ENCODE assay signal across 18 cellular contexts in the genomic region with DNA sequence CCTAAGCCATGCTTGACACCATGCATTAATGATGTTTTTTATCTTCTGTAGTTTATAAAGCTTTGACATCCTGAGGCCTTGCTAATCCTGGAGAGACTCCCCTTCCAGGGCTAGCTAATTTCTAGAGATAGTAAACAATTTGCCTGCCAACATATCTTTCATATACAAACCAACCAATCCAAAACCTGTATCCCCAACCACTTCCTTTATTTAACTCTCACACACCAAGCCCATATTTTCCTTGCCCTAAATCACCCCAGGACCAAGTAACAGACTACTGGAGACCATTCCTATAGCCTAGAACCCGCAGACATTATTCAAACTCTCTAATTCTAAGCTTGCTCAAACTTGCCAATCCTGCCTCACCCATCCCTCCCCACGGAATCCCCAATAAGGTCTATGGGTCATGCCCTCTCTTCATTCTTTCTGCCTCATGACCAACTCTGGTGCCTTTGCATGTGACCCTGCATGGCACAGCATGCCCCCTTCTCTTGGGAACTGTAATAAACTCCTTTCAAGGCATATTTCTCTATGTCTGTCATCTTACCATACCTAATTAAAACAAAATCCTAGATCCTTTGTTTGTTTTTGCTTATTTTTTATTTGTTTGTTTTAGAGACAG.
DNase-seq lines count a peak whose midpoint lies in the region; FAIRE-seq and TF ChIP-seq lines count a peak whose summit lies in the region.
"Had no signal": no experiment of that assay in that cellular context is flagged by ENCODE, and none has a peak within 500 bp of the region (broad histone marks: within the 10 kb centered on the region; RNA-seq: fewer than 3 reads in every experiment).

No MANE protein-coding gene starts in this region.

- no peak overlapping the region for H3K4me3 ChIP-seq in endothelial cell of umbilical vein (replicated peaks in 1 of 3; ENCODE audit: insufficient read depth in 1 of 3, low read depth in 1 of 3, low read length in 3 of 3)
- H3K4me3 ChIP-seq: gastrocnemius medialis, HAP-1, K562, vagina had no signal

- no peak overlapping the region for H3K4me3 Mint-ChIP-seq in progenitor cell of endocrine pancreas (ENCODE audit: low read depth)
- H3K4me3 Mint-ChIP-seq: activated CD4-positive, alpha-beta T cell treated with anti-CD3 and anti-CD28 coated beads for 36 hours had no signal

- no peak for TF ChIP-seq CTCF in endothelial cell of umbilical vein (IDR thresholded peaks at IDR 0.05; ENCODE audit: extremely low read depth in 1 of 2, insufficient read depth in 1 of 2, low read depth in 1 of 2, low read length in 2 of 2)
- TF ChIP-seq CTCF in progenitor cell of endocrine pancreas (IDR thresholded peaks at IDR 0.05; ENCODE audit: unreplicated experiment), result no peak

- H3K36me3 ChIP-seq in endothelial cell of umbilical vein (ENCODE audit: control insufficient read depth in 2 of 2, extremely low read depth in 1 of 2, insufficient read depth in 2 of 2, low read length in 2 of 2), result no peaks in the 10 kb centered on the region
- H3K36me3 ChIP-seq: gastrocnemius medialis, HAP-1, vagina had no signal

- TF ChIP-seq POLR2A in endothelial cell of umbilical vein (IDR thresholded peaks at IDR 0.05; ENCODE audit: low read depth, low read length), result no peak

- DNase-seq in EL (peak; percentile 19), NCI-H226 (peak; percentile 8), endothelial cell of umbilical vein (ENCODE audit: low read depth, low spot score) (no peak), progenitor cell of endocrine pancreas (ENCODE audit: low spot score, unreplicated experiment) (no peak), DMS53 (lab: John Stamatoyannopoulos, UW) (no peak), cerebellar nuclear complex (lab: John Stamatoyannopoulos, UW) (no peak), mesenteric fat pad (ENCODE audit: low spot score) (no peak)
- DNase-seq: activated CD4-positive, alpha-beta T cell treated with anti-CD3 and anti-CD28 coated beads for 36 hours; amniotic stem cell; NCI-H2171 treated with DMSO at 0.1 percent for 48 hours; stimulated activated CD4-positive, alpha-beta T cell treated with anti-CD3 and anti-CD28 coated beads, Interleukin-2, amount 100 ng/mL, for 24 hours had no signal

- H3K79me2 ChIP-seq in endothelial cell of umbilical vein (ENCODE audit: control insufficient read depth, insufficient read depth, low read length), result no peaks in the 10 kb centered on the region

- peaks cover 3% of the 10 kb centered on the region in 2 experiments for H3K27me3 ChIP-seq in endothelial cell of umbilical vein (ENCODE audit: control insufficient read depth in 2 of 2, insufficient read depth in 2 of 2, low read length in 2 of 2)
- H3K27me3 ChIP-seq: gastrocnemius medialis, vagina had no signal

- H3K9me3 Mint-ChIP-seq in progenitor cell of endocrine pancreas (ENCODE audit: low read depth), result peaks cover 2% of the 10 kb centered on the region
- H3K9me3 Mint-ChIP-seq: activated T-helper 2 cell treated with anti-CD3 and anti-CD28 coated beads, Interferon-gamma antibody, Interleukin-2, Interleukin-4, amounts not matched to agents 10 μg/mL and 5 μg/mL and 100 μg/mL, durations not matched to agents 14 hours and 24 hours and 36 hours had no signal

- no peak for FAIRE-seq in endothelial cell of umbilical vein (lab: Jason Lieb, UNC)
- FAIRE-seq: K562 had no signal

- no TSS peak for BruUV-seq in endothelial cell of umbilical vein (replicated peaks; lab: Mats Ljungman, UMichigan)

- peaks cover 10% of the 10 kb centered on the region for H3K4me1 ChIP-seq in endothelial cell of umbilical vein (ENCODE audit: control insufficient read depth, extremely low read depth, insufficient read depth, low read length)
- H3K4me1 ChIP-seq: HAP-1 had no signal

- no peaks in the 10 kb centered on the region for H3K9me1 ChIP-seq in endothelial cell of umbilical vein (replicated peaks; ENCODE audit: control insufficient read depth, extremely low read depth, insufficient read depth, low read length)

- peaks cover 3% of the 10 kb centered on the region for H3K27me3 Mint-ChIP-seq in progenitor cell of endocrine pancreas

- peak overlapping the region; percentile 29 for H3K27ac Mint-ChIP-seq in progenitor cell of endocrine pancreas
- H3K27ac Mint-ChIP-seq: activated CD4-positive, alpha-beta T cell treated with anti-CD3 and anti-CD28 coated beads for 36 hours; activated T-helper 2 cell treated with anti-CD3 and anti-CD28 coated beads, Interferon-gamma antibody, Interleukin-2, Interleukin-4, amounts not matched to agents 10 μg/mL and 5 μg/mL and 100 μg/mL, durations not matched to agents 14 hours and 24 hours and 36 hours had no signal

- POLR2A ChIA-PET in endothelial cell of umbilical vein (lab: Charles Lee), result interaction anchor here (1.1 kb wide), 1 partner anchor 136 kb away, joined by 3 read pairs; no protein-coding TSS in a partner anchor

- H4K20me1 ChIP-seq in endothelial cell of umbilical vein (replicated peaks; ENCODE audit: control insufficient read depth, extremely low read depth, insufficient read depth, low read length), result no peaks in the 10 kb centered on the region

- peaks cover 7% of the 10 kb centered on the region for H3K4me1 Mint-ChIP-seq in progenitor cell of endocrine pancreas (ENCODE audit: low read depth)
- H3K4me1 Mint-ChIP-seq: activated CD4-positive, alpha-beta T cell treated with anti-CD3 and anti-CD28 coated beads for 36 hours had no signal

- dilution Hi-C loops in endothelial cell of umbilical vein (cut with MboI; ENCODE audit: extremely low pct_ligation_motif_present, low sequenced_read_pairs), result no loop called here

- no peaks in the 10 kb centered on the region for H3K9me3 ChIP-seq in endothelial cell of umbilical vein (replicated peaks; ENCODE audit: control insufficient read depth, insufficient read depth, low read length)
- H3K9me3 ChIP-seq: gastrocnemius medialis, HAP-1, SK-N-SH, vagina had no signal

- intact Hi-C loops in endothelial cell of umbilical vein (cut with micrococcal nuclease), result loop anchor here (5.0 kb wide), 1 partner anchor 156 kb away; a partner anchor contains a TSS

- no peak overlapping the region for H3K9ac ChIP-seq in endothelial cell of umbilical vein (replicated peaks; ENCODE audit: extremely low read depth, insufficient read depth, low read length)
- H3K9ac ChIP-seq: SK-N-SH had no signal

- no peak overlapping the region for H3K4me2 ChIP-seq in endothelial cell of umbilical vein (ENCODE audit: insufficient read depth, low read length)
- H3K4me2 ChIP-seq: SK-N-SH had no signal

- no peak overlapping the region for H3K27ac ChIP-seq in endothelial cell of umbilical vein (ENCODE audit: insufficient read depth, low read depth, low read length)
- H3K27ac ChIP-seq: coronary artery, gastrocnemius medialis, vagina had no signal

- H3K36me3 Mint-ChIP-seq in progenitor cell of endocrine pancreas (ENCODE audit: insufficient read depth), result no peaks in the 10 kb centered on the region

- CTCF ChIA-PET in endothelial cell of umbilical vein (lab: Charles Lee), result interaction anchor here (0.7 kb wide), 1 partner anchor 21 kb away, joined by 3 read pairs; no protein-coding TSS in a partner anchor

- peak overlapping the region; percentile 52 for H2AFZ ChIP-seq in endothelial cell of umbilical vein (ENCODE audit: low read depth, low read length)

TF ChIP-seq in endothelial cell of umbilical vein, 7 proteins besides CTCF, POLR2A, EP300 and RAD21:
- TF ChIP-seq MYC (IDR thresholded peaks at IDR 0.05; ENCODE audit: low read depth, low read length), result no peak
- TF ChIP-seq FOS (IDR thresholded peaks at IDR 0.05; ENCODE audit: borderline replicate concordance, insufficient read depth, low read length), result no peak
- TF ChIP-seq EZH2 (IDR thresholded peaks at IDR 0.05; ENCODE audit: borderline replicate concordance, low read depth, low read length, severe bottlenecking), result no peak
- TF ChIP-seq POLR2AphosphoS5 (IDR thresholded peaks at IDR 0.05; ENCODE audit: insufficient read depth, low read depth, low read length), result no peak
- TF ChIP-seq GATA2 (IDR thresholded peaks at IDR 0.05; ENCODE audit: insufficient read depth, insufficient read length, low read depth, low read length), result no peak
- TF ChIP-seq, protein P1, sequence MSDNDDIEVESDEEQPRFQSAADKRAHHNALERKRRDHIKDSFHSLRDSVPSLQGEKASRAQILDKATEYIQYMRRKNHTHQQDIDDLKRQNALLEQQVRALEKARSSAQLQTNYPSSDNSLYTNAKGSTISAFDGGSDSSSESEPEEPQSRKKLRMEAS (IDR thresholded peaks at IDR 0.05; ENCODE audit: insufficient read depth, insufficient read length), result no peak
- TF ChIP-seq JUN (IDR thresholded peaks at IDR 0.05; ENCODE audit: borderline replicate concordance, insufficient read depth, insufficient read length, low read depth), result no peak

Comparison
In these comparisons a context has a peak if more than half of its experiments do, and no peak if none do; other contexts are left out.
1. DNase-seq: peak in EL (single experiment) and NCI-H226 (single experiment); none in endothelial cell of umbilical vein (single experiment), progenitor cell of endocrine pancreas (single experiment), DMS53 (single experiment), cerebellar nuclear complex (0 of 2) and mesenteric fat pad (single experiment).